In genomic region chr5:124677376-124677998, GRCh38 we compare ENCODE assay signal across 1 cellular context.
TF ChIP-seq lines count a peak whose summit lies in the region.

No MANE protein-coding gene starts in this region.

TF ChIP-seq in SK-N-SH, 30 proteins besides CTCF, POLR2A, EP300 and RAD21 (continued from another document):
- no peak for TF ChIP-seq IRF3 (IDR thresholded peaks at IDR 0.05; ENCODE audit: low read depth, low read length)
- TF ChIP-seq RXRA (IDR thresholded peaks at IDR 0.05; ENCODE audit: borderline replicate concordance, low read depth), result no peak
- TF ChIP-seq TCF12 (IDR thresholded peaks at IDR 0.05), result no peak; the same call in 1 of the 2 replicates
- no peak for TF ChIP-seq USF2 (IDR thresholded peaks at IDR 0.05; ENCODE audit: borderline replicate concordance, low read depth, low read length)
- no peak for TF ChIP-seq SMC3 (IDR thresholded peaks at IDR 0.05; ENCODE audit: low read depth, low read length)
- TF ChIP-seq REST (IDR thresholded peaks at IDR 0.05; ENCODE audit: low read depth, low read length), result no peak
- no peak for TF ChIP-seq ELF1 (IDR thresholded peaks at IDR 0.05)
- TF ChIP-seq ZBTB33 (IDR thresholded peaks at IDR 0.05; ENCODE audit: borderline replicate concordance, low read depth), result no peak
- 0 out of 2 replicates have a peak, but pooled peaks have one; percentile 19 for TF ChIP-seq FOXJ3 (CRISPR knock-in tag; IDR thresholded peaks at IDR 0.05)
- 0 out of 2 replicates have a peak, but pooled peaks have one; percentile 33 for TF ChIP-seq MXI1 (IDR thresholded peaks at IDR 0.05; ENCODE audit: low read depth, low read length)
- TF ChIP-seq YY1 (IDR thresholded peaks at IDR 0.05; ENCODE audit: low read depth), result no peak
- TF ChIP-seq RCOR1 (IDR thresholded peaks at IDR 0.05; ENCODE audit: low read length), result peak; percentile 38; the same call in 1 of the 2 replicates
- peak; percentile 31; the same call in 1 of the 2 replicates for TF ChIP-seq NFIC (IDR thresholded peaks at IDR 0.05; ENCODE audit: borderline replicate concordance)
- no peak for TF ChIP-seq JUND (IDR thresholded peaks at IDR 0.05)
